Comparison of ENCODE assay signal across 5 cellular contexts in the genomic region with DNA sequence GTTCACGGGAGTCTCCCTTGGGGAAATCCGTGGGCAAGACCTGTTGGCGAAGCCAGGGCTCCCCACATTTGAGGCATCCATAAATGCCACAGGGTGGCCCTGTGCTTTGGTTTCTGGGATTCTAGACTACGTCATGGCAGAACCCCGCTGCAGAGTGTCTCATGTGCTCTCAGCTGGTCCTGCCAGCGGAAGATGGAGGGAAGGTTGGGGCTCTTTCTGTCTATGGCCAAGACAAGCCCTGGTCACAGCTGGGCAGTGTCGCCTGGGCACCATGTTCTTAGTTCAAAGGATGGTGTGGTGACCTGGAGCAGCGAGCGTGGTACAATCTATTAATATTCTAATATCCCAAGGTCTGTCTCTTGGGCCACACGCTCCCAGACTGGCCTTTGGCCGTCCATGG.
"Had no signal": no experiment of that assay in that cellular context is flagged by ENCODE, and none has a peak within 500 bp of the region (broad histone marks: within the 10 kb centered on the region; RNA-seq: fewer than 3 reads in every experiment).

No MANE protein-coding gene starts in this region.

- ATAC-seq: HepG2, K562 had no signal

- H3K4me3 Mint-ChIP-seq: IgD-negative memory B cell had no signal

- H3K27ac Mint-ChIP-seq: IgD-negative memory B cell had no signal

- DNase-seq: IMR-90 had no signal

- H3K27ac ChIP-seq: HL-60 had no signal

- H3K4me1 Mint-ChIP-seq: IgD-negative memory B cell had no signal

- H3K36me3 Mint-ChIP-seq: IgD-negative memory B cell had no signal

- H3K4me3 ChIP-seq: K562 had no signal
